ENCODE assay signal across 9 cellular contexts in genomic region chr13:49113526-49114286, GRCh38.
DNase-seq lines count a peak whose midpoint lies in the region; ATAC-seq, FAIRE-seq and TF ChIP-seq lines count a peak whose summit lies in the region.
"Had no signal": no experiment of that assay in that cellular context is flagged by ENCODE, and none has a peak within 500 bp of the region (broad histone marks: within the 10 kb centered on the region; RNA-seq: fewer than 3 reads in every experiment).

No MANE protein-coding gene starts in this region.

- no peak for ATAC-seq in HG02678 (IDR thresholded peaks at IDR 0.05; ENCODE audit: unreplicated experiment)
- ATAC-seq in HG02970 (IDR thresholded peaks at IDR 0.05; ENCODE audit: low FRiP score, unreplicated experiment): no peak
- no peak for ATAC-seq in GM19397 (IDR thresholded peaks at IDR 0.05; ENCODE audit: unreplicated experiment)

- H4K20me1 ChIP-seq in GM23248 (ENCODE audit: insufficient read depth): no peaks in the 10 kb centered on the region

- H3K4me2 ChIP-seq in GM23248 (ENCODE audit: unreplicated experiment): peak overlapping the region; percentile 88

- peak; percentile 79 for FAIRE-seq in RCC 7860 (lab: Jason Lieb, UNC)

- peaks cover 22% of the 10 kb centered on the region; the same call in 1 of the 2 replicates for H3F3A ChIP-seq in GM23248 (ENCODE audit: insufficient read depth)

- H3K79me2 ChIP-seq in GM23248 (ENCODE audit: insufficient read depth): peaks cover 99% of the 10 kb centered on the region

- H3K9ac ChIP-seq in GM23248: peak overlapping the region; percentile 80

- DNase-seq in GM23248 (peak; percentile 82), RCC 7860 (ENCODE audit: low spot score) (peak; percentile 31), epithelial cell of esophagus (ENCODE audit: low read depth) (peak; percentile 62), non-pigmented ciliary epithelial cell (ENCODE audit: low read depth) (peak; percentile 46), NCI-H524 (lab: John Stamatoyannopoulos, UW) (no peak)
- DNase-seq: activated CD4-positive, alpha-beta T cell treated with anti-CD3 and anti-CD28 coated beads for 4 hours had no signal

- WGBS in GM23248 (ENCODE audit: low coverage in 1 of 2, low lambda C conversion rate in 2 of 2, missing lambda C conversion rate in 2 of 2), 2 experiments: 0% methylated on average over 1 of the region's 1 CpG

- H3K27ac ChIP-seq in GM23248: peak overlapping the region; percentile 75

- in situ Hi-C loops in GM23248 (cut with MboI): no loop called here

- H3K27me3 ChIP-seq in GM23248 (replicated peaks; ENCODE audit: insufficient read depth): no peaks in the 10 kb centered on the region

- H3K4me3 ChIP-seq in GM23248: peak overlapping the region; percentile 58
- H3K4me3 ChIP-seq in epithelial cell of esophagus (ENCODE audit: low read length): no peak overlapping the region

- peaks cover 36% of the 10 kb centered on the region for H3K4me1 ChIP-seq in GM23248 (ENCODE audit: insufficient read depth)

- H3K36me3 ChIP-seq in GM23248 (ENCODE audit: low read depth): peaks cover 30% of the 10 kb centered on the region

- H2AFZ ChIP-seq in GM23248: peak overlapping the region; percentile 65

- no peaks in the 10 kb centered on the region for H3K9me3 ChIP-seq in GM23248 (ENCODE audit: low read depth)

- H3K9me2 ChIP-seq in GM23248 (ENCODE audit: insufficient read depth): no peaks in the 10 kb centered on the region

- no peak for TF ChIP-seq CTCF in epithelial cell of esophagus (IDR thresholded peaks at IDR 0.05; ENCODE audit: insufficient read depth, low read depth, low read length, missing control alignments)

Comparison
In these comparisons a context has a peak if more than half of its experiments do, and no peak if none do; other contexts are left out.
1. DNase-seq: peak in GM23248 (single experiment), RCC 7860 (single experiment), epithelial cell of esophagus (single experiment) and non-pigmented ciliary epithelial cell (single experiment); none in NCI-H524 (0 of 2).